2 cellular contexts compared by ENCODE assay signal in genomic region chr6:106192824-106193223, GRCh38.
TF ChIP-seq lines count a peak whose summit lies in the region.

No MANE protein-coding gene starts in this region.

TF ChIP-seq in IMR-90, 13 proteins besides CTCF, POLR2A, EP300 and RAD21 (continued from another document):
- TF ChIP-seq FOS (IDR thresholded peaks at IDR 0.05; ENCODE audit: low read depth, low read length) = no peak
- TF ChIP-seq CEBPB (IDR thresholded peaks at IDR 0.05; ENCODE audit: low read depth, low read length) = no peak
- no peak for TF ChIP-seq MAZ (IDR thresholded peaks at IDR 0.05; ENCODE audit: borderline replicate concordance, low read depth, low read length)
- no peak for TF ChIP-seq MAFK (IDR thresholded peaks at IDR 0.05; ENCODE audit: low read depth, low read length)
- no peak for TF ChIP-seq RFX5 (IDR thresholded peaks at IDR 0.05; ENCODE audit: low read depth, low read length)
- TF ChIP-seq USF2 (IDR thresholded peaks at IDR 0.05; ENCODE audit: low read depth, low read length) = no peak
- TF ChIP-seq MXI1 (IDR thresholded peaks at IDR 0.05; ENCODE audit: borderline replicate concordance, low read depth, low read length) = no peak
- no peak for TF ChIP-seq ELK1 (IDR thresholded peaks at IDR 0.05; ENCODE audit: borderline replicate concordance, low read depth, low read length)

TF ChIP-seq in K562, 482 proteins besides CTCF, POLR2A, EP300 and RAD21 (continued from another document):
- TF ChIP-seq E2F5 (CRISPR knock-in tag; IDR thresholded peaks at IDR 0.05) = no peak
- no peak for TF ChIP-seq TRIM24 (IDR thresholded peaks at IDR 0.05)
- TF ChIP-seq ZNF217 (CRISPR knock-in tag; IDR thresholded peaks at IDR 0.05) = no peak
- no peak for TF ChIP-seq IRF2 (CRISPR knock-in tag; IDR thresholded peaks at IDR 0.05)
- TF ChIP-seq NUFIP1 (IDR thresholded peaks at IDR 0.05; ENCODE audit: partially characterized antibody) = no peak
- no peak for TF ChIP-seq ETS2 (tag; IDR thresholded peaks at IDR 0.05; ENCODE audit: borderline replicate concordance, poor library complexity, severe bottlenecking)
- no peak for TF ChIP-seq MYNN (IDR thresholded peaks at IDR 0.05)
- TF ChIP-seq MYNN (CRISPR knock-in tag; IDR thresholded peaks at IDR 0.05) = no peak
- no peak for TF ChIP-seq CHD1 (IDR thresholded peaks at IDR 0.05; ENCODE audit: low read length)
- peak; percentile 61 to 71 for TF ChIP-seq KDM1A (IDR thresholded peaks at IDR 0.05)
- no peak for TF ChIP-seq ZNF3 (CRISPR knock-in tag; IDR thresholded peaks at IDR 0.05)
- TF ChIP-seq NFRKB (IDR thresholded peaks at IDR 0.05; ENCODE audit: low read depth) = no peak
- TF ChIP-seq NBN (IDR thresholded peaks at IDR 0.05; ENCODE audit: low read depth) = no peak
- TF ChIP-seq ZSCAN29 (IDR thresholded peaks at IDR 0.05) = no peak
- no peak for TF ChIP-seq SMARCE1 (IDR thresholded peaks at IDR 0.05)
- TF ChIP-seq MEIS2 (IDR thresholded peaks at IDR 0.05; ENCODE audit: partially characterized antibody) = peak; percentile 50
- TF ChIP-seq PBX2 (CRISPR knock-in tag; IDR thresholded peaks at IDR 0.05; ENCODE audit: low read depth) = no peak
- TF ChIP-seq PBX2 (tag; conservative IDR thresholded peaks at IDR 0.05; ENCODE audit: low read depth) = peak; percentile 67
- TF ChIP-seq ZNF143 (CRISPR knock-in tag; IDR thresholded peaks at IDR 0.05) = no peak
- TF ChIP-seq CXXC5 (CRISPR knock-in tag; IDR thresholded peaks at IDR 0.05) = no peak
- no peak for TF ChIP-seq TEAD2 (tag; IDR thresholded peaks at IDR 0.05)
- 0 out of 2 replicates have a peak, but pooled peaks have one; percentile 39 for TF ChIP-seq ETV1 (tag; conservative IDR thresholded peaks at IDR 0.05; ENCODE audit: low read depth)
- TF ChIP-seq KAT7 (CRISPR knock-in tag; IDR thresholded peaks at IDR 0.05; ENCODE audit: borderline replicate concordance) = no peak
- TF ChIP-seq ARID1B (IDR thresholded peaks at IDR 0.05) = no peak
